Comparison of ENCODE assay signal across 8 cellular contexts in the genomic region with DNA sequence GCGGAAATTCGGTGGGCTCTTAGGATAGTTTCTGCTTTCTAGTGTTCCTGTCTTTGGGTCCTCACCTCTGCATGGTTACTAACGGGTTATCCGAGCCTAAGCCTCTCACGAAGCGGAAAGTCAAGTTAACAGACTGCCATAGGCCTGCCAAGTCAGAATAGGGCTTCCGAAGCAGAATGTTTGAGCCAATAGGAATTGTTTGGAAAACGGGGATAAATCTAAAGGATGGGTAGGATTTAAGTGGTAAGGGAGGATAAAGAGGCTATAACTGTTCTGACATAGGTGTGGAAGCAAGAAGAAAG. TPM values are rescaled to one million over a fixed set of nuclear protein-coding genes. Genes with fewer than 3 reads are reported as not detected.
DNase-seq lines count a peak whose midpoint lies in the region; ATAC-seq and TF ChIP-seq lines count a peak whose summit lies in the region.

No MANE protein-coding gene starts in this region.

- peaks cover 0 to 20% (median 14%) of the 10 kb centered on the region in 12 donors for H3K4me1 ChIP-seq in heart left ventricle
- H3K4me1 ChIP-seq in breast epithelium: no peaks in the 10 kb centered on the region
- H3K4me1 ChIP-seq in mesodermal cell (ENCODE audit: control insufficient read depth, insufficient read depth, low read length, poor library complexity, severe bottlenecking): no peaks in the 10 kb centered on the region
- H3K4me1 ChIP-seq in vagina: peaks cover 19% of the 10 kb centered on the region

- ATAC-seq in heart left ventricle: no peak
- ATAC-seq in left ventricle myocardium superior: no peak
- ATAC-seq in GM21447 (IDR thresholded peaks at IDR 0.05; ENCODE audit: unreplicated experiment): no peak
- no peak for ATAC-seq in GM18517 (IDR thresholded peaks at IDR 0.05; ENCODE audit: unreplicated experiment)
- no peak for ATAC-seq in GM18907 (IDR thresholded peaks at IDR 0.05; ENCODE audit: unreplicated experiment)

- intact Hi-C loops in heart left ventricle (cut with DNase I) (loop anchor here in 7 of 10 donors (5.0 to 10.0 kb wide), 5 partner anchors 53 to 126 kb away; a partner anchor contains a TSS), left ventricle myocardium superior (cut with micrococcal nuclease) (no loop called here), breast epithelium (cut with DNase I; ENCODE audit: low total_unique reads) (no loop called here), vagina (cut with DNase I) (no loop called here)

- no peaks in the 10 kb centered on the region for H3K9me3 ChIP-seq in heart left ventricle
- no peaks in the 10 kb centered on the region for H3K9me3 ChIP-seq in breast epithelium
- no peaks in the 10 kb centered on the region for H3K9me3 ChIP-seq in mesodermal cell (ENCODE audit: control insufficient read depth, low read length)
- no peaks in the 10 kb centered on the region for H3K9me3 ChIP-seq in vagina

- H3K27me3 ChIP-seq in heart left ventricle (no peaks in the 10 kb centered on the region), breast epithelium (no peaks in the 10 kb centered on the region), vagina (no peaks in the 10 kb centered on the region)

- H3K36me3 ChIP-seq in heart left ventricle (peaks cover 0 to 26% (median 20%) of the 10 kb centered on the region in 9 donors), breast epithelium (no peaks in the 10 kb centered on the region), mesodermal cell (ENCODE audit: control insufficient read depth, insufficient read depth, low read length) (no peaks in the 10 kb centered on the region), vagina (no peaks in the 10 kb centered on the region)

- TF ChIP-seq CTCF in heart left ventricle (IDR thresholded peaks at IDR 0.05) (no peak), breast epithelium (IDR thresholded peaks at IDR 0.05) (no peak), vagina (IDR thresholded peaks at IDR 0.05) (no peak)

- DNase-seq in heart left ventricle (no peak), left ventricle myocardium superior (no peak), breast epithelium (ENCODE audit: low spot score in 2 of 2) (no peak), vagina (ENCODE audit: extremely low spot score in 2 of 2) (no peak)

- H3K27ac ChIP-seq in heart left ventricle (peak overlapping the region; percentile 92 to 99 (median 95)), breast epithelium (peak overlapping the region; percentile 92 to 97), mesodermal cell (ENCODE audit: low read depth, low read length, severe bottlenecking) (peak overlapping the region; percentile 94), vagina (peak overlapping the region; percentile 94)

- TF ChIP-seq POLR2A in heart left ventricle (IDR thresholded peaks at IDR 0.05) (no peak), breast epithelium (IDR thresholded peaks at IDR 0.05) (no peak), vagina (IDR thresholded peaks at IDR 0.05) (no peak)

- WGBS in heart left ventricle, 4 donors: 0 to 1% (median 1%) methylated on average over 8 of the region's 8 CpGs
- WGBS in mesodermal cell (ENCODE audit: insufficient coverage in 2 of 2), 2 experiments: 0 to 2% methylated on average over 5 to 8 of the region's 8 CpGs

- H3K4me3 ChIP-seq in heart left ventricle (peak overlapping the region; percentile 56 to 90 (median 74)), breast epithelium (peak overlapping the region; percentile 71 to 83 (median 80)), mesodermal cell (ENCODE audit: extremely low read depth, insufficient read depth, low read length, poor library complexity, severe bottlenecking) (peak overlapping the region; percentile 52), vagina (peak overlapping the region; percentile 59 to 78)

RNA-seq across cellular contexts. Expression of a gene that starts 0.8 kb away (rescaled TPM):
- total RNA-seq in heart left ventricle: 10 to 100 TPM in 3 of 9 donors, 1 to 10 TPM in 6; 4.7 to 13.4 (median 7.0) TPM
- polyA plus RNA-seq in heart left ventricle: 1 to 10 TPM; 6.4 to 8.1 TPM
- 6.9 TPM for total RNA-seq in left ventricle myocardium superior
- 10 to 100 TPM; 13.3 to 29.7 (median 18.7) TPM for total RNA-seq in breast epithelium
- polyA plus RNA-seq in mesodermal cell (2013, experiment 1 of 2): 24.0 TPM
- polyA plus RNA-seq in mesodermal cell (2013, experiment 2 of 2): 28.1 TPM
- total RNA-seq in vagina: 10.3 TPM

RNA-seq across cellular contexts. Expression of a gene that starts 53.3 kb away (rescaled TPM):
- total RNA-seq in heart left ventricle: 10 to 100 TPM; 16.5 to 51.6 (median 25.1) TPM
- 10 to 100 TPM; 26.5 to 45.8 TPM for polyA plus RNA-seq in heart left ventricle
- 23.2 TPM for total RNA-seq in left ventricle myocardium superior
- total RNA-seq in breast epithelium: 10 to 100 TPM in 2 of 3 donors, 1 to 10 TPM in 1; 7.5 to 66.2 (median 13.4) TPM
- 7.5 TPM for polyA plus RNA-seq in mesodermal cell (2013, experiment 1 of 2)
- 6.0 TPM for polyA plus RNA-seq in mesodermal cell (2013, experiment 2 of 2)
- 61.4 TPM for total RNA-seq in vagina

Comparison
In these comparisons a context has a peak if more than half of its experiments do, and no peak if none do; other contexts are left out.
1. intact Hi-C loops: an anchor here in heart left ventricle (5.0 to 10.0 kb wide); none called in left ventricle myocardium superior, breast epithelium and vagina.